9 cellular contexts compared by ENCODE assay signal in the genomic region with DNA sequence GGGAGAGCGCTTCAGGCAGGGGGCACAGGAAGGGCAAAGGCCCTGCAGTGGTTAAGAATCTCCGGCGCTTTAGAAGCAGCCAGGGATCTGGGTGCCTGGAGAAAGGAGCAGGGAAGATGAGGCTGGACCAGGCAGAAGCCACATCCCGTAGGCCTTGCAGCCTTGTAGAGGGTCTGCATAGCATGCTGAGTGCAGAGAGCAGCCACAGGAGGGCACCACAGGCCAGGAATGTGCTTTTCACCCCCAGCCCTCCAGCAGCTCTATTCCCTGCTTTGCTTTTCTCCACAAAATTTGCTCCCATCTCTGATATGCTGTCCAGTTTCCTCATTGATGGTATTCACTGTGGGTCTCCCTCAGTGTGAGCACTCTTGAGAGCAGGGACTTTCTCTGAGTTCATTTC. TPM values are rescaled to one million over a fixed set of nuclear protein-coding genes. Genes with fewer than 3 reads are reported as not detected.
DNase-seq lines count a peak whose midpoint lies in the region; ATAC-seq and TF ChIP-seq lines count a peak whose summit lies in the region.
"Had no signal": no experiment of that assay in that cellular context is flagged by ENCODE, and none has a peak within 500 bp of the region (broad histone marks: within the 10 kb centered on the region; RNA-seq: fewer than 3 reads in every experiment).

No MANE protein-coding gene starts in this region.

- ATAC-seq in right lobe of liver = peak; percentile 72 to 82 (median 80)

- peak; percentile 42 to 55 (median 50) for TF ChIP-seq CTCF in right lobe of liver (IDR thresholded peaks at IDR 0.05)

- intact Hi-C loops in right lobe of liver (cut with DNase I) = loop anchor here in 1 of 2 donors (10.0 kb wide), 1 partner anchor 54 kb away; a partner anchor contains a TSS

- peaks cover 0 to 13% (median 3%) of the 10 kb centered on the region in 4 donors for H3K4me1 ChIP-seq in right lobe of liver

- H3K27me3 ChIP-seq in right lobe of liver = no peaks in the 10 kb centered on the region

- H3K36me3 ChIP-seq in right lobe of liver = no peaks in the 10 kb centered on the region

- no peak for TF ChIP-seq POLR2A in right lobe of liver (IDR thresholded peaks at IDR 0.05)

- no peaks in the 10 kb centered on the region for H3K9me3 ChIP-seq in right lobe of liver

- peak; percentile 31 for DNase-seq in activated CD4-positive, alpha-beta T cell treated with anti-CD3 and anti-CD28 coated beads for 48 hours
- no peak for DNase-seq in activated CD4-positive, alpha-beta T cell treated with anti-CD3 and anti-CD28 coated beads for 1 hour
- DNase-seq in RPMI7951 (ENCODE audit: low read depth) (peak; percentile 50), dedifferentiated amniotic fluid mesenchymal stem cell (ENCODE audit: extremely low spot score) (peak; percentile 26), right lobe of liver (peak in 2 of 3 donors; percentile 52 to 56), SKM-1 treated with dmso at 0.1 percent for 144 hours (lab: John Stamatoyannopoulos, UW; ENCODE audit: unreplicated experiment) (no peak), KG1 (lab: John Stamatoyannopoulos, UW) (no peak)
- DNase-seq in central memory CD4-positive, alpha-beta T cell = no peak

- no peak overlapping the region for H3K27ac ChIP-seq in right lobe of liver

- WGBS in right lobe of liver (ENCODE audit: insufficient coverage, low coverage, low lambda C conversion rate, missing lambda C conversion rate) = no CpG with 5 or more reads among the region's 4 CpGs

- H3K4me3 ChIP-seq in right lobe of liver = no peak overlapping the region

RNA-seq across cellular contexts. Expression of a gene that starts 5.7 kb away (rescaled TPM):
- 16.1 and 17.0 TPM in 2 replicates for total RNA-seq in RPMI7951 (2014; rRNA removed; shearing (Covaris generic))
- 1 to 10 TPM in 2 of 6 experiments, under 1 TPM in 4; 0.20 to 1.6 (median 0.58) TPM for total RNA-seq in right lobe of liver

RNA-seq across cellular contexts. Expression of a gene that starts 6.3 kb away (rescaled TPM):
- 5.4 and 5.9 TPM in 2 replicates for total RNA-seq in RPMI7951 (2014; rRNA removed; shearing (Covaris generic))
- 1 to 10 TPM; 2.5 to 9.0 (median 4.2) TPM for total RNA-seq in right lobe of liver

RNA-seq across cellular contexts. Expression of a gene that starts 27.8 kb away (rescaled TPM):
- 1.7 and 2.0 TPM in 2 replicates for total RNA-seq in RPMI7951 (2014; rRNA removed; shearing (Covaris generic))
- total RNA-seq in right lobe of liver = 1 to 10 TPM in 2 of 6 experiments, under 1 TPM in 4; 0.55 to 1.6 (median 0.94) TPM

RNA-seq across cellular contexts. Expression of a gene that starts 46.4 kb away (rescaled TPM):
- total RNA-seq in RPMI7951 (2014; rRNA removed; shearing (Covaris generic)) = 34.1 and 39.8 TPM in 2 replicates
- total RNA-seq in right lobe of liver = 10 to 100 TPM in 5 of 6 experiments, 1 to 10 TPM in 1; 9.7 to 31.2 (median 11.5) TPM

RNA-seq across cellular contexts. Expression of a gene that starts 50.5 kb away (rescaled TPM):
- total RNA-seq in RPMI7951 (2014; rRNA removed; shearing (Covaris generic)) = not detected in 2 replicates
- not detected for total RNA-seq in right lobe of liver
- total RNA-seq: activated CD8-positive, alpha-beta memory T cell treated with anti-CD3 and anti-CD28 coated beads for 36 hours had no signal

Comparison
In these comparisons a context has a peak if more than half of its experiments do, and no peak if none do; other contexts are left out.
1. DNase-seq: peak in activated CD4-positive, alpha-beta T cell treated with anti-CD3 and anti-CD28 coated beads for 48 hours (single experiment), RPMI7951 (single experiment), dedifferentiated amniotic fluid mesenchymal stem cell (single experiment) and right lobe of liver (2 of 3); none in activated CD4-positive, alpha-beta T cell treated with anti-CD3 and anti-CD28 coated beads for 1 hour (single experiment), SKM-1 treated with dmso at 0.1 percent for 144 hours (single experiment), KG1 (single experiment) and central memory CD4-positive, alpha-beta T cell (single experiment).